ENCODE assay signal across 7 cellular contexts in the genomic region with DNA sequence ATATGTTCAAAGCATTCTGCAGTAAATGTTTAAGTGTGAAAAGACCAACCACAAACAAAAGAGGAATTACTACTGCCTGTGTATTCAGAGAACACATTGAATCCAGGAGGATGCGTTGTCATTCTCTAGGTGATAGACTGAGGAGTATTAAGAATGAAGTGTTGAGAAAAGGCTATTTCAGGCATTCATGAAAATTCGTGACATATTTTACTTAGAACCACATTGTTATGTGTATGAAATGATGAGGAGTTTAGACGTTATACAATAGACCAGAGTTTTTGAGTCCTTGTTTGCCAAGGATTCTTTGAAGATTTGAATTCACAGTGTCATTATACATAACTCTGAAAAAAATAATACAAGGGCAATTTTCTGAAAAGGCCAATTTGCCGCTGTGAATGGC.
"Had no signal": no experiment of that assay in that cellular context is flagged by ENCODE, and none has a peak within 500 bp of the region (broad histone marks: within the 10 kb centered on the region; RNA-seq: fewer than 3 reads in every experiment).

No MANE protein-coding gene starts in this region.

- H3K9me3 Mint-ChIP-seq: GM23338, H9, HFFc6 had no signal

- H3K27ac Mint-ChIP-seq: GM23338, HFFc6 had no signal

- DNase-seq: H9, HFFc6 had no signal

- H3K4me3 Mint-ChIP-seq: GM23338, H9, HFFc6 had no signal

- H3K27ac ChIP-seq: HL-60 had no signal

- ATAC-seq: GM23338, HCT116, HepG2, K562 had no signal

- H3K4me3 ChIP-seq: GM23338, K562 had no signal
